5 cellular contexts compared by ENCODE assay signal in the genomic region with DNA sequence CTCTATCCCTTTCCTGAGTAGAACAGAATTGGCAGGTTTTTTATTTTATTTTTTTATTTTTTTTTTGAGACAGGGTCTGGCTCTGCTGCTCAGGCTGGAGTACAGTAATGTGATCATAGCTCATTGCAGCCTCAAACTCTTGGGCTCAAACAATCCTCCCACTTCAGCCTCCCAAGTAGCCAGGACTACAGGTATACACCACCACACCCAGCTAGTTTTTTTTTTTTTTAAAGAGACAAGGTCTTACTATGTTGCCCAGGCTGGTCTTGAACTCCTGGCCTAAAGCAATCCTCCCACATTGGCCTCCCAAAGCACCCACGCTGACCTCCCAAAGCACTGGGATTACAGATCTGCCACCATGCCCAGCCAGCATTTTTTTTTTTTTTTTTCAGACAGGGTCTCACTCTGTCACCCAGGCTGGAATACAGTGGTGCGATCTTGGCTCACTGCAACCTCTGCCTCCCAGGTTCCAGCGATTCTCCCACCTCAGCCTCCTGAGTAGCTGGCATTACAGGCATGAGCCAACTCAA. TPM values are rescaled to one million over a fixed set of nuclear protein-coding genes. Genes with fewer than 3 reads are reported as not detected.
"Had no signal": no experiment of that assay in that cellular context is flagged by ENCODE, and none has a peak within 500 bp of the region (broad histone marks: within the 10 kb centered on the region; RNA-seq: fewer than 3 reads in every experiment).

No MANE protein-coding gene starts in this region.

RNA-seq across cellular contexts. Expression of a gene that starts 24.1 kb away (rescaled TPM):
- total RNA-seq: cardiac muscle cell, glomerular endothelial cell, osteoblast, renal cortical epithelial cell, smooth muscle cell had no signal
- polyA plus RNA-seq: smooth muscle cell had no signal
